In the genomic region with DNA sequence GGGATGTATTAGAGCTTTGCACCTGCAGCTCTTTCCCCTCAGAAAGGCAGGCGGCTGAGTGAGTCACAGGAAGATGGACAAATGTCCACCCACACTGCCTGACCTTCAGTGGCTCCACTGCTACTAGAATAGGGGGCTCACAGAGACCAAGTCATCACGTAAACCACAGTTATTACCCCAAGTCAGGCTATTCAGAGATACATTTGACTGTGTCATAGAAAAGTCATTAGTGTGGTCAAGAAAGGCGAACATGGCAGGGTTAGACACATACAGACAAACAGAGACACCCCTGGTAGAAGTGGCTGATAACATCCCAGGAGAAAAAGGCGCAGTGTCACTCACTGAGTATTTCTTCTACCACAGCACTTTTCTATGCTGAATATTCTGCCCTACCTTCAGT, we compare ENCODE assay signal across 1 cellular context.
TF ChIP-seq lines count a peak whose summit lies in the region.

No MANE protein-coding gene starts in this region.

TF ChIP-seq in IMR-90, 13 proteins besides CTCF, POLR2A, EP300 and RAD21:
- no peak for TF ChIP-seq NFE2L2 (IDR thresholded peaks at IDR 0.05; ENCODE audit: low read depth, low read length)
TF ChIP-seq in IMR-90: peak in this region for 0.
